Comparison of ENCODE assay signal across 15 cellular contexts in genomic region chr16:84198401-84198800, GRCh38.
DNase-seq lines count a peak whose midpoint lies in the region; ATAC-seq and TF ChIP-seq lines count a peak whose summit lies in the region.
"Had no signal": no experiment of that assay in that cellular context is flagged by ENCODE, and none has a peak within 500 bp of the region (broad histone marks: within the 10 kb centered on the region; RNA-seq: fewer than 3 reads in every experiment).

No MANE protein-coding gene starts in this region.

- ATAC-seq in HG03108 (IDR thresholded peaks at IDR 0.05; ENCODE audit: unreplicated experiment), result no peak
- no peak for ATAC-seq in GM18517 (IDR thresholded peaks at IDR 0.05; ENCODE audit: unreplicated experiment)
- no peak for ATAC-seq in GM18498 (IDR thresholded peaks at IDR 0.05; ENCODE audit: unreplicated experiment)
- ATAC-seq: CD8-positive, alpha-beta T cell had no signal

- DNase-seq in LoVo (ENCODE audit: low spot score) (peak; percentile 12), choroid plexus epithelial cell (ENCODE audit: low read depth) (peak; percentile 80), nephron progenitor cell (no peak), NOMO-1 treated with dmso at 0.1 percent for 144 hours (lab: John Stamatoyannopoulos, UW; ENCODE audit: unreplicated experiment) (no peak)
- DNase-seq: activated CD4-positive, alpha-beta T cell treated with anti-CD3 and anti-CD28 coated beads, Interleukin-2, amount 10 ng/mL, durations not matched to agents 24 days and 14 days; CD8-positive, alpha-beta T cell; immature natural killer cell; Karpas-422; NCI-H2171 treated with DMSO at 0.1 percent for 48 hours; stimulated activated CD4-positive, alpha-beta T cell treated with anti-CD3 and anti-CD28 coated beads, Interleukin-4, amount 100 ng/mL, for 1 hour; stimulated activated naive CD4-positive, alpha-beta T cell had no signal

- H3K4me1 ChIP-seq in BLaER1, result peaks cover 65% of the 10 kb centered on the region

- H3K36me3 Mint-ChIP-seq in nephron progenitor cell (ENCODE audit: low read depth), result no peaks in the 10 kb centered on the region
- H3K36me3 Mint-ChIP-seq: CD8-positive, alpha-beta T cell; immature natural killer cell had no signal

- peaks cover 10% of the 10 kb centered on the region for H3K27me3 Mint-ChIP-seq in nephron progenitor cell (ENCODE audit: low read depth, poor library complexity)

- H3K9ac ChIP-seq in BLaER1, result no peak overlapping the region

- no peak overlapping the region for H3K4me3 Mint-ChIP-seq in nephron progenitor cell
- H3K4me3 Mint-ChIP-seq: activated CD4-positive, alpha-beta T cell treated with anti-CD3 and anti-CD28 coated beads, Interleukin-2, amount 10 ng/mL, durations not matched to agents 24 days and 14 days; CD8-positive, alpha-beta T cell; immature natural killer cell had no signal

- H3K9me3 ChIP-seq in BLaER1, result no peaks in the 10 kb centered on the region

- TF ChIP-seq CTCF in choroid plexus epithelial cell (conservative IDR thresholded peaks at IDR 0.05; ENCODE audit: low read depth, low read length), result no peak
- TF ChIP-seq CTCF in nephron progenitor cell (IDR thresholded peaks at IDR 0.05), result no peak

- H4K20me1 ChIP-seq in BLaER1, result no peaks in the 10 kb centered on the region

- H3K4me2 ChIP-seq in BLaER1, result peak overlapping the region; percentile 37; the same call in 1 of the 2 replicates

- no peaks in the 10 kb centered on the region for H3K36me3 ChIP-seq in BLaER1

- H3K4me3 ChIP-seq in BLaER1 (no peak overlapping the region), choroid plexus epithelial cell (ENCODE audit: low read depth, low read length) (no peak overlapping the region)

- H3K9me3 Mint-ChIP-seq in nephron progenitor cell, result peaks cover 3% of the 10 kb centered on the region
- H3K9me3 Mint-ChIP-seq: activated CD4-positive, alpha-beta T cell treated with anti-CD3 and anti-CD28 coated beads, Interleukin-2, amount 10 ng/mL, durations not matched to agents 24 days and 14 days; CD8-positive, alpha-beta T cell; immature natural killer cell had no signal

- no peaks in the 10 kb centered on the region for H3K27me3 ChIP-seq in BLaER1

- no peak overlapping the region for H3K27ac ChIP-seq in BLaER1

- peaks cover 22% of the 10 kb centered on the region for H3K4me1 Mint-ChIP-seq in nephron progenitor cell

- peak overlapping the region; percentile 71 for H3K27ac Mint-ChIP-seq in nephron progenitor cell
- H3K27ac Mint-ChIP-seq: activated CD4-positive, alpha-beta T cell treated with anti-CD3 and anti-CD28 coated beads, Interleukin-2, amount 10 ng/mL, durations not matched to agents 24 days and 14 days; immature natural killer cell had no signal

Comparison
In these comparisons a context has a peak if more than half of its experiments do, and no peak if none do; other contexts are left out.
1. DNase-seq: peak in LoVo (single experiment) and choroid plexus epithelial cell (single experiment); none in nephron progenitor cell (single experiment) and NOMO-1 treated with dmso at 0.1 percent for 144 hours (single experiment).